In the genomic region with DNA sequence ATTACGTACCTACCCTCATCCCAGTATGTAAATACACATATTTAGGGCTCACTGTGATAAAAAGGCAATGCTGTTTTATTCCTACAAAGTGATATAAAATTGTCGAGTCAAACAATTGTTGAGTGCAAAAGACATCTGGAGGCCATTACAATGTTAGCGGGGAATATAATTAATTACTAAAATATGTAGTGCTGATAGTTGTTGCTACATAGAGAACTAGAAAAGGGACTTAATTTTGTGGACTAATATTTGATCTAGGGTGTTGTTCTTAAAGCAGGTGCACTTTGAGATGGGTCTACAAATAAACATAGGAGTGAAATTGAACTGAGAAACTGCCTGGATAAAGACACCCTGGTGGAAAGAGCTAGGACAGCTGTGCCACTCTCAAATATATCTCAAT, we compare ENCODE assay signal across 12 cellular contexts.
"Had no signal": no experiment of that assay in that cellular context is flagged by ENCODE, and none has a peak within 500 bp of the region (broad histone marks: within the 10 kb centered on the region; RNA-seq: fewer than 3 reads in every experiment).

No MANE protein-coding gene starts in this region.

- H3K4me3 ChIP-seq: right atrium auricular region, skin epidermis, tibial artery, vagina had no signal

- H3K4me1 Mint-ChIP-seq: naive thymus-derived CD4-positive, alpha-beta T cell; WTC11 had no signal

- H3K36me3 ChIP-seq: right atrium auricular region, tibial artery, vagina had no signal

- H3K27me3 ChIP-seq: right atrium auricular region, tibial artery, vagina had no signal

- H3K36me3 Mint-ChIP-seq: naive thymus-derived CD4-positive, alpha-beta T cell; WTC11 had no signal

- H3K9me3 ChIP-seq: right atrium auricular region, tibial artery, vagina had no signal

- H3K4me3 Mint-ChIP-seq: activated CD8-positive, alpha-beta T cell treated with anti-CD3 and anti-CD28 coated beads, Interleukin-2, amount 10 ng/mL, durations not matched to agents 7 days and 5 days; naive thymus-derived CD4-positive, alpha-beta T cell; WTC11 had no signal

- H3K27ac ChIP-seq: right atrium auricular region, skin epidermis, tibial artery, vagina had no signal

- H3K4me1 ChIP-seq: right atrium auricular region, vagina had no signal

- H3K27me3 Mint-ChIP-seq: naive thymus-derived CD4-positive, alpha-beta T cell had no signal

- H3K27ac Mint-ChIP-seq: activated CD8-positive, alpha-beta T cell treated with anti-CD3 and anti-CD28 coated beads, Interleukin-2, amount 10 ng/mL, durations not matched to agents 7 days and 5 days; naive thymus-derived CD4-positive, alpha-beta T cell; WTC11 had no signal

- DNase-seq: activated CD4-positive, alpha-beta T cell treated with anti-CD3 and anti-CD28 coated beads for 48 hours; activated CD8-positive, alpha-beta memory T cell treated with anti-CD3 and anti-CD28 coated beads, Interleukin-2, amount 50 U/mL, for 48 hours; activated CD8-positive, alpha-beta T cell treated with anti-CD3 and anti-CD28 coated beads, Interleukin-2, amount 10 ng/mL, durations not matched to agents 7 days and 5 days; activated naive CD4-positive, alpha-beta T cell; foreskin melanocyte; left colon; naive thymus-derived CD4-positive, alpha-beta T cell; tibial artery had no signal
